Comparison of ENCODE assay signal across 11 cellular contexts in genomic region chrX:83305381-83305780, GRCh38.
"Had no signal": no experiment of that assay in that cellular context is flagged by ENCODE, and none has a peak within 500 bp of the region (broad histone marks: within the 10 kb centered on the region; RNA-seq: fewer than 3 reads in every experiment).

No MANE protein-coding gene starts in this region.

- H3K4me2 ChIP-seq: GM23338 had no signal

- DNase-seq: GM23248, GOT3, H7, H9, HCEC 1CT, HFFc6 had no signal

- H3K9ac ChIP-seq: GM23248 had no signal

- ATAC-seq: GM23338, HCT116 had no signal

- H3K36me3 ChIP-seq: HAP-1 had no signal

- H3K4me3 ChIP-seq: GM23248, GM23338, HAP-1 had no signal

- FAIRE-seq: H1, H54 had no signal

- H3K9me3 ChIP-seq: HAP-1 had no signal

- H3K27ac ChIP-seq: GM23248 had no signal

- H2AFZ ChIP-seq: GM23248, GM23338 had no signal

- H3K4me1 ChIP-seq: HAP-1 had no signal
